In the genomic region with DNA sequence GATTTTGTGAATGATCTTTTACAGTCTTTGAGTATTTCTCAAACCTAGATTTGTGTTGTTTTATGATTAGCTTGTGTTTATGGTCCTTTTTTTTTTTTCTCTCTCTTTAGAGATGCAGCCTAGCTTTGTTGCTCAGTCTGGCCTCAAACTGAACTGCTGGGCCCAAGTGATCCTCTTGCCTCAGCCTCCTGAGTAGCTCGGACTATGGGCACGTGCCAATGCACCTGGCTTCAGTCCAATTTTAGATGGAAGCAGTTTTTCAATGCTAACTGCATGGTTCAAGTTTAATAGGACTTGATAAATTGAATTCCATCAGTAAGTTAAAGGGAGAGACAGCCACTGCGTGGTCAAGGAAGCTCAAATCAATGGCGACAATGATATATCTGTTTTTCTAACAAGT, we compare ENCODE assay signal across 24 cellular contexts. TPM values are rescaled to one million over a fixed set of nuclear protein-coding genes. Genes with fewer than 3 reads are reported as not detected.
A peak's percentile ranks its signal among the peaks of the same experiment; 100 is the strongest.
DNase-seq lines count a peak whose midpoint lies in the region; ATAC-seq and TF ChIP-seq lines count a peak whose summit lies in the region.
"Had no signal": no experiment of that assay in that cellular context is flagged by ENCODE, and none has a peak within 500 bp of the region (broad histone marks: within the 10 kb centered on the region; RNA-seq: fewer than 3 reads in every experiment).

No MANE protein-coding gene starts in this region.

- no TSS peak for BruUV-seq in Caco-2 (replicated peaks; lab: Mats Ljungman, UMichigan)

- H3K36me3 ChIP-seq in Caco-2 (ENCODE audit: control insufficient read depth, insufficient read depth, low read length) = no peaks in the 10 kb centered on the region
- H3K36me3 ChIP-seq: breast epithelium, heart left ventricle, left lung, sigmoid colon, tibial nerve had no signal

- peaks cover 45% of the 10 kb centered on the region for H3K4me1 ChIP-seq in Caco-2
- H3K4me1 ChIP-seq: breast epithelium, sigmoid colon, tibial nerve had no signal

- DNase-seq in naive B cell (no peak), Caco-2 (no peak), GM13977 (ENCODE audit: low spot score) (no peak), cerebellum (ENCODE audit: low spot score) (no peak)
- DNase-seq: activated CD4-positive, alpha-beta T cell treated with anti-CD3 and anti-CD28 coated beads for 4 hours; activated effector memory CD4-positive, alpha-beta T cell treated with Interleukin-2 at 50 U/mL for 16 hours; Calu3; EL; heart left ventricle; left lung; NCI-H1694 treated with DMSO at 0.1 percent for 48 hours; nephron progenitor cell; PC-9; SHP77 treated with DMSO at 0.1 percent for 48 hours; sigmoid colon had no signal

- CTCF ChIA-PET in Caco-2 (lab: Charles Lee) = no interaction called here

- H3K4me3 Mint-ChIP-seq in naive B cell (peak overlapping the region in 6 of 8 donors; percentile 9 to 55 (median 44)), Caco-2 (ENCODE audit: unreplicated experiment) (no peak overlapping the region)
- H3K4me3 Mint-ChIP-seq: dendritic cell treated with granulocyte-macrophage colony-stimulating factor and Interleukin-4, amounts not matched to agents 40 ng/mL and 50 ng/mL, for 4 days; nephron progenitor cell had no signal

- ATAC-seq in GM18502 (IDR thresholded peaks at IDR 0.05; ENCODE audit: poor library complexity, unreplicated experiment) (peak; percentile 9), GM19395 (IDR thresholded peaks at IDR 0.05; ENCODE audit: unreplicated experiment) (peak; percentile 7), HG03280 (IDR thresholded peaks at IDR 0.05; ENCODE audit: unreplicated experiment) (peak; percentile 4), naive B cell (ENCODE audit: low read depth in 2 of 2) (no peak)
- ATAC-seq: heart left ventricle, left lung had no signal

- POLR2A ChIA-PET in Caco-2 (lab: Charles Lee) = no interaction called here

- H3K27ac Mint-ChIP-seq in naive B cell = peak overlapping the region in 4 of 6 donors; percentile 5 to 47 (median 33)
- no peak overlapping the region for H3K27ac Mint-ChIP-seq in Caco-2 (ENCODE audit: unreplicated experiment)
- H3K27ac Mint-ChIP-seq: dendritic cell treated with granulocyte-macrophage colony-stimulating factor and Interleukin-4, amounts not matched to agents 40 ng/mL and 50 ng/mL, for 4 days; nephron progenitor cell had no signal

- no peak overlapping the region for H3K4me3 ChIP-seq in Caco-2 (ENCODE audit: low read depth, low read length)
- H3K4me3 ChIP-seq: breast epithelium, heart left ventricle, left lung, PC-9, sigmoid colon, tibial nerve had no signal

- H3K9me3 Mint-ChIP-seq in naive B cell = peaks cover 0 to 2% (median 0%) of the 10 kb centered on the region in 7 donors
- no peaks in the 10 kb centered on the region for H3K9me3 Mint-ChIP-seq in Caco-2 (ENCODE audit: unreplicated experiment)
- H3K9me3 Mint-ChIP-seq: dendritic cell treated with granulocyte-macrophage colony-stimulating factor and Interleukin-4, amounts not matched to agents 40 ng/mL and 50 ng/mL, for 4 days; IgD-negative memory B cell; nephron progenitor cell had no signal

- in situ Hi-C loops in GM13977 (cut with MboI; ENCODE audit: low pct_unique_long_range_greater_than_20kb, low sequenced_read_pairs, unreplicated experiment) = loop anchor here (10.0 kb wide), 1 partner anchor 61 kb away; a partner anchor contains a TSS

- TF ChIP-seq CTCF in Caco-2 (IDR thresholded peaks at IDR 0.05; ENCODE audit: insufficient read depth in 1 of 2, low read depth in 1 of 2, low read length in 1 of 2, severe bottlenecking in 1 of 2, unreplicated experiment in 1 of 2) (no peak), GM13977 (IDR thresholded peaks at IDR 0.05; ENCODE audit: extremely low read depth, insufficient read depth, missing control alignments) (no peak)

- no peaks in the 10 kb centered on the region for H3K9me3 ChIP-seq in Caco-2
- H3K9me3 ChIP-seq: breast epithelium, heart left ventricle, left lung, sigmoid colon, tibial nerve had no signal

- no peaks in the 10 kb centered on the region for H3K27me3 ChIP-seq in Caco-2 (replicated peaks; ENCODE audit: control insufficient read depth, insufficient read depth, low read length)
- H3K27me3 ChIP-seq: breast epithelium, heart left ventricle, left lung, sigmoid colon, tibial nerve had no signal

- no peaks in the 10 kb centered on the region for H3K36me3 Mint-ChIP-seq in naive B cell
- H3K36me3 Mint-ChIP-seq in Caco-2 (ENCODE audit: insufficient read depth, unreplicated experiment) = no peaks in the 10 kb centered on the region
- H3K36me3 Mint-ChIP-seq: IgD-negative memory B cell had no signal

- peaks cover 0 to 5% (median 0%) of the 10 kb centered on the region in 3 donors for H3K27me3 Mint-ChIP-seq in naive B cell
- H3K27me3 Mint-ChIP-seq in Caco-2 (ENCODE audit: insufficient read depth, unreplicated experiment) = no peaks in the 10 kb centered on the region
- H3K27me3 Mint-ChIP-seq: dendritic cell treated with granulocyte-macrophage colony-stimulating factor and Interleukin-4, amounts not matched to agents 40 ng/mL and 50 ng/mL, for 4 days had no signal

- peaks cover 7 to 24% (median 18%) of the 10 kb centered on the region in 3 donors for H3K4me1 Mint-ChIP-seq in naive B cell
- H3K4me1 Mint-ChIP-seq in Caco-2 (ENCODE audit: low read depth, unreplicated experiment) = peaks cover 22% of the 10 kb centered on the region
- H3K4me1 Mint-ChIP-seq: nephron progenitor cell had no signal

- intact Hi-C loops in Caco-2 (cut with micrococcal nuclease; ENCODE audit: unreplicated experiment) = no loop called here

RNA-seq across cellular contexts. Expression of a gene that starts 3.8 kb away (rescaled TPM):
- not detected for polyA plus RNA-seq in naive B cell (ENCODE audit: low read depth in 6 of 6)
- 121 and 146 TPM in 2 replicates for total RNA-seq in Caco-2 (2022)
- total RNA-seq in cerebellum = 0.64 TPM
- total RNA-seq: endothelial cell of umbilical vein, PC-9, sigmoid colon, tibial nerve had no signal
- polyA plus RNA-seq: BJ, endothelial cell of umbilical vein, IgD-negative memory B cell had no signal

RNA-seq across cellular contexts. Expression of a gene that starts 25.7 kb away (rescaled TPM):
- polyA plus RNA-seq in naive B cell (ENCODE audit: low read depth in 6 of 6) = not detected
- total RNA-seq in Caco-2 (2022) (61.7 and 71.8 TPM in 2 replicates), cerebellum (0.45 TPM)
- total RNA-seq: Calu3, endothelial cell of umbilical vein, PC-9, sigmoid colon had no signal
- polyA plus RNA-seq: BJ, endothelial cell of umbilical vein, IgD-negative memory B cell had no signal

RNA-seq across cellular contexts. Expression of a gene that starts 53.5 kb away (rescaled TPM):
- not detected for polyA plus RNA-seq in naive B cell (ENCODE audit: low read depth in 6 of 6)
- total RNA-seq in Caco-2 (2022) = 29.4 and 37.1 TPM in 2 replicates
- total RNA-seq in cerebellum = 0.36 TPM
- total RNA-seq: endothelial cell of umbilical vein, PC-9, sigmoid colon, tibial nerve had no signal
- polyA plus RNA-seq: BJ, endothelial cell of umbilical vein, IgD-negative memory B cell had no signal

Comparison
In these comparisons a context has a peak if more than half of its experiments do, and no peak if none do; other contexts are left out.
1. ATAC-seq: peak in GM18502 (single experiment), GM19395 (single experiment) and HG03280 (single experiment); none in naive B cell (0 of 2).
2. RNA of a gene that starts 3.8 kb away (total RNA-seq): 121 to 146 TPM in Caco-2; 0.64 TPM in cerebellum (single experiment); every median in the first group is over 10 times any median in the second.
3. RNA of a gene that starts 25.7 kb away (total RNA-seq): 61.7 to 71.8 TPM in Caco-2; 0.45 TPM in cerebellum (single experiment); every median in the first group is over 10 times any median in the second.
4. RNA of a gene that starts 53.5 kb away (total RNA-seq): 29.4 to 37.1 TPM in Caco-2; 0.36 TPM in cerebellum (single experiment); every median in the first group is over 10 times any median in the second.